ENCODE assay signal across 8 cellular contexts in genomic region chr20:49983123-49983847, GRCh38. TPM values are rescaled to one million over a fixed set of nuclear protein-coding genes. Genes with fewer than 3 reads are reported as not detected.
A peak's percentile ranks its signal among the peaks of the same experiment; 100 is the strongest.
DNase-seq lines count a peak whose midpoint lies in the region; ATAC-seq and TF ChIP-seq lines count a peak whose summit lies in the region.

No MANE protein-coding gene starts in this region.

- no peak for ATAC-seq in Right ventricle myocardium inferior
- no peak for ATAC-seq in lung (ENCODE audit: insufficient read depth, low FRiP score)
- ATAC-seq in upper lobe of left lung (ENCODE audit: low FRiP score in 2 of 2) = no peak
- no peak for ATAC-seq in HG02840 (IDR thresholded peaks at IDR 0.05; ENCODE audit: low FRiP score, unreplicated experiment)

- DNase-seq in cardiac muscle cell (ENCODE audit: low read depth in 1 of 2, low spot score in 1 of 2) (peak in 1 of 2 donors; percentile 19), Right ventricle myocardium inferior (ENCODE audit: missing footprints) (no peak), astrocyte of the spinal cord (ENCODE audit: low read depth, low spot score) (no peak), lung (ENCODE audit: low spot score) (no peak), upper lobe of left lung (no peak), GM20000 (ENCODE audit: low spot score) (no peak), COLO668 (lab: John Stamatoyannopoulos, UW; ENCODE audit: unreplicated experiment) (no peak)

- WGBS in lung, 2 donors = 22 to 24% methylated on average over 24 of the region's 24 CpGs
- 24 to 35% methylated on average over 15 to 23 of the region's 24 CpGs for WGBS in upper lobe of left lung, 2 donors

- peak in 1 of 4 donors; percentile 18 for TF ChIP-seq POLR2A in upper lobe of left lung (IDR thresholded peaks at IDR 0.05)

- H3K9me3 ChIP-seq in cardiac muscle cell (ENCODE audit: low read depth) (no peaks in the 10 kb centered on the region), lung (ENCODE audit: control insufficient read depth in 2 of 2, insufficient read depth in 1 of 2, low read length in 1 of 2) (no peaks in the 10 kb centered on the region), upper lobe of left lung (no peaks in the 10 kb centered on the region)

- H3K27me3 ChIP-seq in cardiac muscle cell (no peaks in the 10 kb centered on the region), lung (ENCODE audit: control insufficient read depth, insufficient read depth) (no peaks in the 10 kb centered on the region), upper lobe of left lung (peaks cover 0 to 7% (median 0%) of the 10 kb centered on the region in 4 donors)

- H3K27ac ChIP-seq in cardiac muscle cell (no peak overlapping the region), lung (ENCODE audit: low read depth in 1 of 2, low read length in 1 of 2) (peak overlapping the region; percentile 57 to 71), upper lobe of left lung (peak overlapping the region; percentile 71 to 90 (median 86))

- H3K36me3 ChIP-seq in cardiac muscle cell (no peaks in the 10 kb centered on the region), lung (ENCODE audit: control insufficient read depth in 2 of 2, insufficient read depth in 2 of 2, low read length in 2 of 2) (peaks cover 0 to 7% of the 10 kb centered on the region in 2 donors), upper lobe of left lung (peaks cover 0 to 29% (median 1%) of the 10 kb centered on the region in 4 donors)

- intact Hi-C loops in Right ventricle myocardium inferior (cut with DNase I) = loop anchor here (5.0 kb wide), 1 partner anchor 104 kb away; no protein-coding TSS in a partner anchor

- in situ Hi-C loops in astrocyte of the spinal cord (cut with HindIII; ENCODE audit: low sequenced_read_pairs) = no loop called here

- H3K4me3 ChIP-seq in cardiac muscle cell (peak overlapping the region; percentile 62), astrocyte of the spinal cord (ENCODE audit: low read depth, low read length) (peak overlapping the region; percentile 97), lung (peak overlapping the region; percentile 53), upper lobe of left lung (peak overlapping the region; percentile 40 to 63 (median 51))

- TF ChIP-seq EP300 in upper lobe of left lung (IDR thresholded peaks at IDR 0.05) = no peak

- H3K4me1 ChIP-seq in cardiac muscle cell (ENCODE audit: low read depth) (peaks cover 12% of the 10 kb centered on the region), lung (ENCODE audit: control insufficient read depth in 2 of 2, insufficient read depth in 2 of 2, low read length in 2 of 2) (peaks cover 0 to 21% of the 10 kb centered on the region in 2 donors), upper lobe of left lung (peaks cover 26 to 64% (median 33%) of the 10 kb centered on the region in 4 donors)

- TF ChIP-seq CTCF in cardiac muscle cell (IDR thresholded peaks at IDR 0.05; ENCODE audit: low read depth, low read length) (no peak), astrocyte of the spinal cord (IDR thresholded peaks at IDR 0.05; ENCODE audit: low read depth, low read length) (no peak), lung (IDR thresholded peaks at IDR 0.05; ENCODE audit: control extremely low read depth, extremely low read depth) (no peak), upper lobe of left lung (IDR thresholded peaks at IDR 0.05) (no peak), GM20000 (IDR thresholded peaks at IDR 0.05; ENCODE audit: extremely low read depth, missing control alignments) (no peak)

RNA-seq across cellular contexts. Expression of gene SNAI1, which starts 0.5 kb away (rescaled TPM):
- total RNA-seq in cardiac muscle cell = 6.3 and 13.4 TPM in 2 replicates
- polyA plus RNA-seq in cardiac muscle cell = 7.8 and 12.7 TPM in 2 replicates
- 0.73 TPM for total RNA-seq in Right ventricle myocardium inferior
- total RNA-seq in lung = 1 to 10 TPM in 1 of 2 donors, under 1 TPM in 1; 0.74 to 3.6 TPM
- polyA plus RNA-seq in lung = 10 to 100 TPM in 1 of 2 donors, 1 to 10 TPM in 1; 7.3 to 12.0 TPM
- total RNA-seq in upper lobe of left lung = 10 to 100 TPM in 1 of 6 donors, 1 to 10 TPM in 5; 3.9 to 11.0 (median 5.1) TPM

RNA-seq across cellular contexts. Expression of gene RNF114, which starts 47.1 kb away (rescaled TPM):
- total RNA-seq in cardiac muscle cell (158 and 269 TPM in 2 replicates), Right ventricle myocardium inferior (47.6 TPM), lung (10 to 100 TPM; 63.0 to 69.7 TPM), upper lobe of left lung (100 to 1,000 TPM in 4 of 6 donors, 10 to 100 TPM in 2; 72.4 to 248 (median 173) TPM)
- polyA plus RNA-seq in cardiac muscle cell (53.0 and 90.3 TPM in 2 replicates), lung (10 to 100 TPM; 37.6 to 57.1 TPM)
